ENCODE assay signal across 26 cellular contexts in genomic region chrX:758917-759316, GRCh38.
"Had no signal": no experiment of that assay in that cellular context is flagged by ENCODE, and none has a peak within 500 bp of the region (broad histone marks: within the 10 kb centered on the region; RNA-seq: fewer than 3 reads in every experiment).

No MANE protein-coding gene starts in this region.

- H3K9me3 ChIP-seq: ovary, psoas muscle, thoracic aorta, thyroid gland, upper lobe of left lung, uterus had no signal

- H3K27me3 ChIP-seq: neural progenitor cell, ovary, stomach, thyroid gland, tibial nerve, upper lobe of left lung, uterus had no signal

- DNase-seq: naive thymus-derived CD4-positive, alpha-beta T cell; natural killer cell; occipital lobe; ovary; posterior cingulate gyrus; psoas muscle; right cardiac atrium; stimulated activated CD4-positive, alpha-beta T cell treated with anti-CD3 and anti-CD28 coated beads, Interleukin-15, amount 100 ng/mL, for 24 hours; stimulated activated CD4-positive, alpha-beta T cell treated with anti-CD3 and anti-CD28 coated beads, Interleukin-2, amount 100 ng/mL, for 24 hours; stimulated activated CD4-positive, alpha-beta T cell treated with anti-CD3 and anti-CD28 coated beads, Interleukin-2, amount 100 ng/mL, for 48 hours; stimulated activated CD4-positive, alpha-beta T cell treated with anti-CD3 and anti-CD28 coated beads, Interleukin-4, amount 100 ng/mL, for 24 hours; stimulated activated naive B cell treated with anti-CD40 and anti-IgM and Interleukin-4, amounts not matched to agents 10 μg/mL and 1 μg/mL and 100 μg/mL, for 72 hours; stimulated activated naive CD4-positive, alpha-beta T cell treated with Interleukin-2 at 50 U/mL for 16 hours; stomach; thyroid gland; trophoblast cell; upper lobe of left lung; uterus had no signal

- H3K4me3 ChIP-seq: neural progenitor cell, ovary, psoas muscle, skin epidermis, smooth muscle cell, stomach, thoracic aorta, thyroid gland, tibial nerve, upper lobe of left lung, uterus had no signal

- ATAC-seq: naive thymus-derived CD4-positive, alpha-beta T cell; natural killer cell; psoas muscle; right cardiac atrium; sciatic nerve; stimulated activated effector memory CD8-positive, alpha-beta T cell treated with anti-CD3 and anti-CD28 coated beads, Interleukin-12 subunit alpha, Interleukin-12 subunit beta, amount 100 ng/mL, for 72 hours; stimulated activated naive B cell treated with anti-CD40 and anti-IgM and Interleukin-4, amounts not matched to agents 10 μg/mL and 1 μg/mL and 100 μg/mL, for 72 hours had no signal

- H3K4me1 ChIP-seq: neural progenitor cell, parathyroid adenoma, psoas muscle, stomach, thyroid gland, tibial nerve, upper lobe of left lung, uterus had no signal

- H3K36me3 ChIP-seq: neural progenitor cell, ovary, stomach, thoracic aorta, thyroid gland, tibial nerve, upper lobe of left lung, uterus had no signal

- H3K27ac ChIP-seq: neural progenitor cell, ovary, parathyroid adenoma, psoas muscle, skin epidermis, stomach, thoracic aorta, thyroid gland, tibial nerve, upper lobe of left lung, uterus had no signal
